29 cellular contexts compared by ENCODE assay signal in the genomic region with DNA sequence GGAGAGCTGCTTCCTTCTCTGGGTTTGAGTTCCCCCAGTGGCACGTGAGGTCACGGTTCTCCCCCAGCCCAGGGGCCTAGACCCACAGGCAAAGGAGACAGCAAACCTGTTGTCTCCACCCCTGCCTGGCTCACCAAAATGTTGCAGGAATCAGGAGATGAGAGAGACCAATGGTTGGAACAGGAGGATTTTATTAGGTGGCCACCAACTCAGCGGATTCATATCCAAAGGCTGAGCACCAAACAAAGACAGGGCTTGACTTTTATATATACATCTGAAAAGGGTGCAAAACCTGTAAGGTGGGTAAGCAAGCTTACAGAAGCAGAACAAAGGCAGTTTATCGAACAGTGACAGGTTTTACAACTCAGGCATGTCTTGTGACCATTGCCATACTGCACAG. TPM values are rescaled to one million over a fixed set of nuclear protein-coding genes. Genes with fewer than 3 reads are reported as not detected.
"Had no signal": no experiment of that assay in that cellular context is flagged by ENCODE, and none has a peak within 500 bp of the region (broad histone marks: within the 10 kb centered on the region; RNA-seq: fewer than 3 reads in every experiment).

No MANE protein-coding gene starts in this region.

- H3K4me3 ChIP-seq: coronary artery, left lung, lung, ovary, prostate gland, spleen, testis had no signal

- H3K27me3 ChIP-seq: foreskin keratinocyte, left lung, ovary, spleen, testis had no signal

- H3K36me3 ChIP-seq: ovary, prostate gland had no signal

- H3K36me3 Mint-ChIP-seq: type B pancreatic cell had no signal

- DNase-seq: activated CD4-positive, alpha-beta T cell treated with anti-CD3 and anti-CD28 coated beads for 36 hours; activated CD4-positive, alpha-beta T cell treated with anti-CD3 and anti-CD28 coated beads, Interleukin-2, amount 50 U/mL, for 4 hours; activated CD8-positive, alpha-beta memory T cell treated with anti-CD3 and anti-CD28 coated beads for 24 hours; activated CD8-positive, alpha-beta memory T cell treated with anti-CD3 and anti-CD28 coated beads, Interleukin-2, amount 50 U/mL, for 4 hours; activated naive CD4-positive, alpha-beta T cell treated with Interleukin-2 at 50 U/mL for 16 hours; activated naive CD8-positive, alpha-beta T cell treated with anti-CD3 and anti-CD28 coated beads for 36 hours; activated T-cell treated with anti-CD3 and anti-CD28 coated beads, Interleukin-2, amount 50 U/mL, for 24 hours; amygdala; cerebellar nuclear complex; foreskin keratinocyte; immature natural killer cell; left lung; natural killer cell; ovary; spleen; stimulated activated CD4-positive, alpha-beta T cell treated with anti-CD3 and anti-CD28 coated beads, Interleukin-4, amount 100 ng/mL, for 1 hour; stimulated activated naive CD4-positive, alpha-beta T cell; T-helper 9 cell; testis had no signal

- H3K27ac Mint-ChIP-seq: activated CD4-positive, alpha-beta T cell treated with anti-CD3 and anti-CD28 coated beads for 36 hours; activated naive CD8-positive, alpha-beta T cell treated with anti-CD3 and anti-CD28 coated beads for 36 hours; activated T-cell treated with anti-CD3 and anti-CD28 coated beads, Interleukin-2, amount 50 U/mL, for 24 hours; activated T-helper 2 cell treated with anti-CD3 and anti-CD28 coated beads, Interferon-gamma antibody, Interleukin-2, Interleukin-4, amounts not matched to agents 10 μg/mL and 5 μg/mL and 100 μg/mL, durations not matched to agents 14 hours and 24 hours and 36 hours; immature natural killer cell; mesothelial cell of epicardium; natural killer cell; type B pancreatic cell; WTC11 had no signal

- H3K4me1 ChIP-seq: foreskin keratinocyte, left lung, prostate gland, spleen, testis had no signal

- H3K27ac ChIP-seq: coronary artery, foreskin keratinocyte, left lung, ovary, prostate gland, spleen, testis had no signal

- ATAC-seq: activated CD4-positive, alpha-beta T cell treated with anti-CD3 and anti-CD28 coated beads for 36 hours; foreskin keratinocyte; left lung; natural killer cell; WTC11 had no signal

- H3K4me3 Mint-ChIP-seq: activated CD4-positive, alpha-beta T cell treated with anti-CD3 and anti-CD28 coated beads for 36 hours; activated naive CD8-positive, alpha-beta T cell treated with anti-CD3 and anti-CD28 coated beads for 36 hours; activated T-cell treated with anti-CD3 and anti-CD28 coated beads, Interleukin-2, amount 50 U/mL, for 24 hours; immature natural killer cell; mesothelial cell of epicardium; natural killer cell; type B pancreatic cell; WTC11 had no signal

- FAIRE-seq: bronchial epithelial cell had no signal

- H3K4me1 Mint-ChIP-seq: activated CD4-positive, alpha-beta T cell treated with anti-CD3 and anti-CD28 coated beads for 36 hours; activated naive CD8-positive, alpha-beta T cell treated with anti-CD3 and anti-CD28 coated beads for 36 hours; immature natural killer cell; mesothelial cell of epicardium; natural killer cell had no signal

- H3K9me3 ChIP-seq: prostate gland, testis had no signal

- H3K27me3 Mint-ChIP-seq: type B pancreatic cell had no signal

RNA-seq across cellular contexts. Expression of a gene that starts 9.2 kb away (rescaled TPM):
- total RNA-seq: activated T-helper 2 cell treated with anti-CD3 and anti-CD28 coated beads, Interferon-gamma antibody, Interleukin-2, Interleukin-4, amounts not matched to agents 10 μg/mL and 5 μg/mL and 100 μg/mL, durations not matched to agents 14 hours and 24 hours and 36 hours; epithelial cell of proximal tubule; natural killer cell; T-helper 1 cell treated with Interleukin-12 subunit alpha and Interleukin-12 subunit beta and Interleukin-4 antibody, amounts not matched to agents 30 ng/mL and 1 ng/mL, for 36 hours; WTC11 had no signal
